Comparison of ENCODE assay signal across 10 cellular contexts in the genomic region with DNA sequence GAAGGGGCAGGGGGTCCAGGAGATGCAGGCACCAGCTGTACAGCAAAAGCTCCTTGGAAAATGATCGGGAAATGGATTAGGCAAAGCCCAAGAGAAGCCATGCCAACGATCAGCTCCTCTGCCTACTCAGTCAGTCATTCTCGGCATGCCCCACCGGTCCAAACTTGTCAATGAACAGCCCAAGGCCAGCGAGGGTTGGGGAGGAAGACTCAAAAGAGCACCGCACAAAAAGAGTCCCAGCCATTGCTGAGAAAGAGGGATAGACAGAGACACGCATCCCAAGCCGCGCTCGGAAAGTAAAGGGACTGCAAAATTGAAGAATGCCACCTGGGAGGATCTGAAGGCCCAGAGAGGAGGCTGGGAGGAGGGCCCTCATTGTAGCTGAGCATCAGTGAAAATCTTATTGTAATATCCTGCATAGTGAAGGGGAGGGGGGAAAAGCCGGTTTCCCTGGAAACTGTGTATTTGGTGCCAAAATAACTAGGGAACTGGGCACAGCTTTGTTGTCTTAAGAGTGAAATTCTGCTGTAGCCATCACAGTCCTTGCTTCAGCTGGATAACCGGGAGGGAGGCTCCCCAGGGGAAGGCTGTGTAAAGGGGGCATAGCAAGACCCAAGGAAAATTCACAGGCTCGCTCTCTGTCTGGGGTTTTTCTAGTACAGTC. TPM values are rescaled to one million over a fixed set of nuclear protein-coding genes. Genes with fewer than 3 reads are reported as not detected.
DNase-seq lines count a peak whose midpoint lies in the region; ATAC-seq and TF ChIP-seq lines count a peak whose summit lies in the region.
"Had no signal": no experiment of that assay in that cellular context is flagged by ENCODE, and none has a peak within 500 bp of the region (broad histone marks: within the 10 kb centered on the region; RNA-seq: fewer than 3 reads in every experiment).

No MANE protein-coding gene starts in this region.

- H3K4me3 Mint-ChIP-seq in MCF 10A (ENCODE audit: unreplicated experiment): no peak overlapping the region
- H3K4me3 Mint-ChIP-seq in chondrocyte (ENCODE audit: unreplicated experiment): peak overlapping the region; percentile 31
- H3K4me3 Mint-ChIP-seq: activated CD8-positive, alpha-beta memory T cell treated with anti-CD3 and anti-CD28 coated beads, Interleukin-2, amount 10 ng/mL, durations not matched to agents 7 days and 5 days had no signal

- no peaks in the 10 kb centered on the region for H3K9me3 ChIP-seq in breast epithelium
- H3K9me3 ChIP-seq in mesenchymal stem cell (ENCODE audit: control insufficient read depth, low read length): no peaks in the 10 kb centered on the region
- H3K9me3 ChIP-seq in uterus: no peaks in the 10 kb centered on the region

- CTCF ChIA-PET in MCF 10A (lab: Yijun Ruan, JAX): interaction anchor here (0.6 to 2.7 kb wide), 3 partner anchors 23 to 1398 kb away, joined by 3 to 11 read pairs (median 4); no protein-coding TSS in a partner anchor

- H3K27ac ChIP-seq in breast epithelium (peak overlapping the region; percentile 84 to 93), mesenchymal stem cell (ENCODE audit: low read length, poor library complexity, severe bottlenecking) (no peak overlapping the region), uterus (peak overlapping the region; percentile 80 to 88)

- peak overlapping the region in 1 of 3 donors; percentile 11 for H3K4me3 ChIP-seq in breast epithelium
- peak overlapping the region in 1 of 2 experiments; percentile 89 for H3K4me3 ChIP-seq in mesenchymal stem cell (ENCODE audit: insufficient read depth in 1 of 2, low read depth in 1 of 2, low read length in 2 of 2)
- H3K4me3 ChIP-seq in uterus: no peak overlapping the region

- H3K18ac ChIP-seq in mesenchymal stem cell (ENCODE audit: low read depth in 1 of 2, low read length in 2 of 2): peak overlapping the region in 1 of 2 experiments; percentile 37

- H3K23ac ChIP-seq in mesenchymal stem cell (ENCODE audit: low read length in 2 of 2): no peak overlapping the region

- H3K79me1 ChIP-seq in mesenchymal stem cell (replicated peaks; ENCODE audit: low read length, poor library complexity, severe bottlenecking): peaks cover 7% of the 10 kb centered on the region

- no peaks in the 10 kb centered on the region for H3K9me3 Mint-ChIP-seq in MCF 10A (ENCODE audit: unreplicated experiment)
- no peaks in the 10 kb centered on the region for H3K9me3 Mint-ChIP-seq in chondrocyte (ENCODE audit: low read depth)

- H3K4me2 ChIP-seq in mesenchymal stem cell (ENCODE audit: low read length, poor library complexity, severe bottlenecking): no peak overlapping the region

- peaks cover 12% of the 10 kb centered on the region for H3K36me3 Mint-ChIP-seq in MCF 10A (ENCODE audit: insufficient read depth, unreplicated experiment)
- peaks cover 11% of the 10 kb centered on the region for H3K36me3 Mint-ChIP-seq in chondrocyte (ENCODE audit: low read depth)

- H2BK15ac ChIP-seq in mesenchymal stem cell (ENCODE audit: low read depth, poor library complexity, severe bottlenecking): peak overlapping the region; percentile 17

- TF ChIP-seq CTCF in breast epithelium (IDR thresholded peaks at IDR 0.05) (no peak), MCF 10A (IDR thresholded peaks at IDR 0.05; ENCODE audit: unreplicated experiment) (no peak), chondrocyte (IDR thresholded peaks at IDR 0.05) (no peak), uterus (IDR thresholded peaks at IDR 0.05) (no peak)

- H3K9ac ChIP-seq in mesenchymal stem cell (ENCODE audit: low read length): peak overlapping the region; percentile 95

- H3K27ac Mint-ChIP-seq in MCF 10A (ENCODE audit: low read depth, unreplicated experiment): no peak overlapping the region
- peak overlapping the region; percentile 94 for H3K27ac Mint-ChIP-seq in chondrocyte (ENCODE audit: unreplicated experiment)

- H2BK5ac ChIP-seq in mesenchymal stem cell (ENCODE audit: low read depth, low read length, poor library complexity, severe bottlenecking): no peak overlapping the region

- BruUV-seq in MCF 10A (replicated peaks; lab: Mats Ljungman, UMichigan): no TSS peak

- DNase-seq in breast epithelium (ENCODE audit: low spot score in 2 of 2): peak in 1 of 2 donors; percentile 67
- DNase-seq in MCF 10A (ENCODE audit: unreplicated experiment): no peak
- no peak for DNase-seq in chondrocyte (ENCODE audit: low spot score)
- peak; percentile 37 for DNase-seq in mesenchymal stem cell
- no peak for DNase-seq in uterus
- DNase-seq in AG08395 (ENCODE audit: low spot score): no peak
- DNase-seq: activated CD8-positive, alpha-beta memory T cell treated with anti-CD3 and anti-CD28 coated beads, Interleukin-2, amount 10 ng/mL, durations not matched to agents 7 days and 5 days; NCI-H526 treated with DMSO at 0.1 percent for 48 hours had no signal

- H3K4me1 ChIP-seq in breast epithelium (peaks cover 0 to 2% of the 10 kb centered on the region in 2 donors), mesenchymal stem cell (ENCODE audit: control insufficient read depth, insufficient read depth, low read depth, low read length) (peaks cover 27% of the 10 kb centered on the region), uterus (peaks cover 0 to 15% of the 10 kb centered on the region in 2 donors)

- TF ChIP-seq POLR2A in breast epithelium (IDR thresholded peaks at IDR 0.05) (no peak), uterus (IDR thresholded peaks at IDR 0.05) (no peak)

- H3K27me3 Mint-ChIP-seq in MCF 10A (ENCODE audit: insufficient read depth, unreplicated experiment) (no peaks in the 10 kb centered on the region), chondrocyte (ENCODE audit: low read depth) (no peaks in the 10 kb centered on the region)
- H3K27me3 Mint-ChIP-seq: activated CD8-positive, alpha-beta memory T cell treated with anti-CD3 and anti-CD28 coated beads, Interleukin-2, amount 10 ng/mL, durations not matched to agents 7 days and 5 days had no signal

- intact Hi-C loops in breast epithelium (cut with DNase I; ENCODE audit: low total_unique reads) (no loop called here), MCF 10A (cut with micrococcal nuclease) (no loop called here), uterus (cut with DNase I; ENCODE audit: low total_unique reads) (no loop called here)

- H2BK12ac ChIP-seq in mesenchymal stem cell (ENCODE audit: low read length in 2 of 2): no peak overlapping the region

- peak overlapping the region; percentile 75 for H2AK5ac ChIP-seq in mesenchymal stem cell (ENCODE audit: low read length, severe bottlenecking)

- POLR2A ChIA-PET in MCF 10A (lab: Yijun Ruan, JAX): no interaction called here

- H4K91ac ChIP-seq in mesenchymal stem cell (ENCODE audit: low read length): no peak overlapping the region

- no peak overlapping the region for H2AFZ ChIP-seq in mesenchymal stem cell (ENCODE audit: low read depth, low read length)

- no peak overlapping the region for H3K14ac ChIP-seq in mesenchymal stem cell (ENCODE audit: low read length in 2 of 2)

- H3K4ac ChIP-seq in mesenchymal stem cell (ENCODE audit: low read depth in 1 of 2, low read length in 2 of 2): peak overlapping the region in 1 of 2 experiments; percentile 4

- ATAC-seq in HG03457 (IDR thresholded peaks at IDR 0.05; ENCODE audit: unreplicated experiment): no peak
- no peak for ATAC-seq in HG02973 (IDR thresholded peaks at IDR 0.05; ENCODE audit: unreplicated experiment)
- ATAC-seq: activated CD8-positive, alpha-beta memory T cell treated with anti-CD3 and anti-CD28 coated beads, Interleukin-2, amount 10 ng/mL, durations not matched to agents 7 days and 5 days had no signal

- H4K8ac ChIP-seq in mesenchymal stem cell (ENCODE audit: low read length): no peak overlapping the region

- no peaks in the 10 kb centered on the region for H3K4me1 Mint-ChIP-seq in MCF 10A (ENCODE audit: insufficient read depth, unreplicated experiment)
- peaks cover 38% of the 10 kb centered on the region for H3K4me1 Mint-ChIP-seq in chondrocyte (ENCODE audit: low read depth)

- H2BK120ac ChIP-seq in mesenchymal stem cell (ENCODE audit: low read depth, low read length): no peak overlapping the region

- H3K27me3 ChIP-seq in breast epithelium: no peaks in the 10 kb centered on the region
- no peaks in the 10 kb centered on the region for H3K27me3 ChIP-seq in mesenchymal stem cell (ENCODE audit: control insufficient read depth in 1 of 2, insufficient read depth in 1 of 2, low read length in 2 of 2)
- no peaks in the 10 kb centered on the region for H3K27me3 ChIP-seq in uterus

- no peaks in the 10 kb centered on the region for H3K36me3 ChIP-seq in breast epithelium
- peaks cover 17 to 32% of the 10 kb centered on the region in 2 experiments for H3K36me3 ChIP-seq in mesenchymal stem cell (ENCODE audit: control insufficient read depth in 1 of 2, insufficient read depth in 2 of 2, low read depth in 1 of 2, low read length in 2 of 2)
- no peaks in the 10 kb centered on the region for H3K36me3 ChIP-seq in uterus

- 91% methylated on average over 12 of the region's 13 CpGs for WGBS in mesenchymal stem cell

RNA-seq across cellular contexts. Expression of gene KDM2B, which starts 4.7 kb away (rescaled TPM):
- total RNA-seq in breast epithelium: 10 to 100 TPM; 12.3 to 26.8 (median 16.7) TPM
- total RNA-seq in MCF 10A (2022): 15.5 and 19.5 TPM in 2 replicates
- total RNA-seq in chondrocyte: 21.3 to 25.3 TPM (median 21.8 TPM) in 3 replicates
- polyA plus RNA-seq in mesenchymal stem cell (2013, experiment 1 of 2): 15.0 TPM
- polyA plus RNA-seq in mesenchymal stem cell (2013, experiment 2 of 2): 13.5 TPM
- total RNA-seq in uterus: 10 to 100 TPM in 3 of 4 donors, 1 to 10 TPM in 1; 6.1 to 78.0 (median 19.8) TPM

RNA-seq across cellular contexts. Expression of gene ORAI1, which starts 50.2 kb away (rescaled TPM):
- total RNA-seq in breast epithelium (10 to 100 TPM in 1 of 3 donors, 1 to 10 TPM in 2; 6.0 to 12.5 (median 6.7) TPM), MCF 10A (2022) (12.1 and 16.3 TPM in 2 replicates), chondrocyte (6.0 to 9.3 TPM (median 8.9 TPM) in 3 replicates), uterus (10 to 100 TPM in 3 of 4 donors, 1 to 10 TPM in 1; 1.8 to 20.0 (median 13.8) TPM)
- 31.8 TPM for polyA plus RNA-seq in mesenchymal stem cell (2013, experiment 1 of 2)
- 32.0 TPM for polyA plus RNA-seq in mesenchymal stem cell (2013, experiment 2 of 2)
